ENCODE assay signal across 8 cellular contexts in genomic region chr3:179811321-179812095, GRCh38.
DNase-seq lines count a peak whose midpoint lies in the region; ATAC-seq and TF ChIP-seq lines count a peak whose summit lies in the region.

No MANE protein-coding gene starts in this region.

- H3K27me3 Mint-ChIP-seq in T-helper 2 cell treated with Interferon-gamma antibody and Interleukin-4, amounts not matched to agents 5 μg/mL and 100 μg/mL, for 36 hours (ENCODE audit: low read depth): no peaks in the 10 kb centered on the region
- peaks cover 0 to 7% (median 0%) of the 10 kb centered on the region in 3 donors for H3K27me3 Mint-ChIP-seq in immature natural killer cell (ENCODE audit: low read depth in 3 of 3)

- peak; percentile 6 for DNase-seq in COLO668 (lab: John Stamatoyannopoulos, UW; ENCODE audit: unreplicated experiment)
- peak; percentile 59 for DNase-seq in NCI-H1694 treated with DMSO at 0.1 percent for 48 hours (lab: John Stamatoyannopoulos, UW)
- peak; percentile 11 for DNase-seq in T-helper 2 cell treated with Interferon-gamma antibody and Interleukin-4, amounts not matched to agents 5 μg/mL and 100 μg/mL, for 36 hours (ENCODE audit: low spot score)
- DNase-seq in fibroblast of villous mesenchyme (ENCODE audit: low read depth): peak; percentile 70
- peak in 33 of 56 donors; percentile 1 to 47 (median 11) for DNase-seq in nucleus accumbens (lab: John Stamatoyannopoulos, UW)
- DNase-seq in immature natural killer cell: no peak

- ATAC-seq in GM18870 (IDR thresholded peaks at IDR 0.05; ENCODE audit: unreplicated experiment): peak; percentile 88
- ATAC-seq in HG02981 (IDR thresholded peaks at IDR 0.05; ENCODE audit: unreplicated experiment): peak; percentile 89

- no peak overlapping the region for H3K4me3 Mint-ChIP-seq in T-helper 2 cell treated with Interferon-gamma antibody and Interleukin-4, amounts not matched to agents 5 μg/mL and 100 μg/mL, for 36 hours
- H3K4me3 Mint-ChIP-seq in immature natural killer cell: no peak overlapping the region

- TF ChIP-seq CTCF in fibroblast of villous mesenchyme (IDR thresholded peaks at IDR 0.05; ENCODE audit: insufficient read depth, low read depth, low read length): peak; percentile 74

- H3K36me3 Mint-ChIP-seq in T-helper 2 cell treated with Interferon-gamma antibody and Interleukin-4, amounts not matched to agents 5 μg/mL and 100 μg/mL, for 36 hours (ENCODE audit: low read depth): no peaks in the 10 kb centered on the region
- H3K36me3 Mint-ChIP-seq in immature natural killer cell: no peaks in the 10 kb centered on the region

- H3K4me3 ChIP-seq in fibroblast of villous mesenchyme (ENCODE audit: low read depth, low read length): no peak overlapping the region

- H3K4me1 Mint-ChIP-seq in T-helper 2 cell treated with Interferon-gamma antibody and Interleukin-4, amounts not matched to agents 5 μg/mL and 100 μg/mL, for 36 hours (ENCODE audit: low read depth): peaks cover 6% of the 10 kb centered on the region
- no peaks in the 10 kb centered on the region for H3K4me1 Mint-ChIP-seq in immature natural killer cell

- no peaks in the 10 kb centered on the region for H3K9me3 Mint-ChIP-seq in T-helper 2 cell treated with Interferon-gamma antibody and Interleukin-4, amounts not matched to agents 5 μg/mL and 100 μg/mL, for 36 hours
- no peaks in the 10 kb centered on the region for H3K9me3 Mint-ChIP-seq in immature natural killer cell

- H3K27ac Mint-ChIP-seq in T-helper 2 cell treated with Interferon-gamma antibody and Interleukin-4, amounts not matched to agents 5 μg/mL and 100 μg/mL, for 36 hours: no peak overlapping the region
- H3K27ac Mint-ChIP-seq in immature natural killer cell: no peak overlapping the region

Comparison
In these comparisons a context has a peak if more than half of its experiments do, and no peak if none do; other contexts are left out.
1. DNase-seq: peak in COLO668 (single experiment), NCI-H1694 treated with DMSO at 0.1 percent for 48 hours (single experiment), T-helper 2 cell treated with Interferon-gamma antibody and Interleukin-4, amounts not matched to agents 5 μg/mL and 100 μg/mL, for 36 hours (single experiment), fibroblast of villous mesenchyme (single experiment) and nucleus accumbens (33 of 56); none in immature natural killer cell (0 of 3).